Comparison of ENCODE assay signal across 1 cellular context in genomic region chr22:43272301-43272700, GRCh38.
TF ChIP-seq lines count a peak whose summit lies in the region.

No MANE protein-coding gene starts in this region.

TF ChIP-seq in IMR-90, 13 proteins besides CTCF, POLR2A, EP300 and RAD21 (continued from another document):
- TF ChIP-seq USF2 (IDR thresholded peaks at IDR 0.05; ENCODE audit: low read depth, low read length) = no peak
- no peak for TF ChIP-seq MAFK (IDR thresholded peaks at IDR 0.05; ENCODE audit: low read depth, low read length)
- no peak for TF ChIP-seq CHD1 (IDR thresholded peaks at IDR 0.05; ENCODE audit: low read depth, low read length)
